In genomic region chr19:14979498-14980255, GRCh38 we compare ENCODE assay signal across 2 cellular contexts.
TF ChIP-seq lines count a peak whose summit lies in the region.

SLC1A6 (minus strand) TSS chr19:14979864; CDS start chr19:14972910, 6,954 bp downstream.

TF ChIP-seq in SK-N-SH, 30 proteins besides CTCF, POLR2A, EP300 and RAD21:
- TF ChIP-seq USF1 (IDR thresholded peaks at IDR 0.05; ENCODE audit: borderline replicate concordance, low read depth) (no peak), NFIC (IDR thresholded peaks at IDR 0.05; ENCODE audit: borderline replicate concordance) (no peak), SMC3 (IDR thresholded peaks at IDR 0.05; ENCODE audit: low read depth, low read length) (no peak), RXRA (IDR thresholded peaks at IDR 0.05; ENCODE audit: borderline replicate concordance, low read depth) (no peak), TAF1 (IDR thresholded peaks at IDR 0.05; ENCODE audit: borderline replicate concordance, low read depth, low read length) (no peak), MXI1 (IDR thresholded peaks at IDR 0.05; ENCODE audit: low read depth, low read length) (no peak), POLR2AphosphoS5 (IDR thresholded peaks at IDR 0.05; ENCODE audit: low read depth, low read length) (no peak), MEF2A (IDR thresholded peaks at IDR 0.05; ENCODE audit: borderline replicate concordance, low read depth) (no peak), TEAD4 (IDR thresholded peaks at IDR 0.05; ENCODE audit: borderline replicate concordance, insufficient read depth) (no peak), RFX5 (IDR thresholded peaks at IDR 0.05; ENCODE audit: low read length) (no peak), CHD2 (IDR thresholded peaks at IDR 0.05; ENCODE audit: low read length, partially characterized antibody) (no peak)

TF ChIP-seq in SK-N-SH treated with all-trans-retinoic acid at 6 μM for 48 hours, 23 proteins besides CTCF, POLR2A, EP300 and RAD21:
- no peak for TF ChIP-seq CSRNP3 (CRISPR knock-in tag; IDR thresholded peaks at IDR 0.05)
- TF ChIP-seq CREB5 (CRISPR knock-in tag; IDR thresholded peaks at IDR 0.05; ENCODE audit: low read depth): no peak
- no peak for TF ChIP-seq PATZ1 (CRISPR knock-in tag; IDR thresholded peaks at IDR 0.05; ENCODE audit: borderline replicate concordance)
- TF ChIP-seq TOX (CRISPR knock-in tag; IDR thresholded peaks at IDR 0.05; ENCODE audit: borderline replicate concordance): no peak
- TF ChIP-seq POU6F1 (CRISPR knock-in tag; IDR thresholded peaks at IDR 0.05; ENCODE audit: borderline replicate concordance, low read depth): no peak
- TF ChIP-seq ZNF565 (CRISPR knock-in tag; conservative IDR thresholded peaks at IDR 0.05; ENCODE audit: low read depth): no peak
- TF ChIP-seq ESRRG (CRISPR knock-in tag; IDR thresholded peaks at IDR 0.05): no peak
- TF ChIP-seq BACH2 (CRISPR knock-in tag; IDR thresholded peaks at IDR 0.05; ENCODE audit: borderline replicate concordance): no peak
- no peak for TF ChIP-seq ZNF70 (CRISPR knock-in tag; IDR thresholded peaks at IDR 0.05)
- TF ChIP-seq ZC3H10 (CRISPR knock-in tag; IDR thresholded peaks at IDR 0.05): no peak
- TF ChIP-seq TSHZ2 (CRISPR knock-in tag; IDR thresholded peaks at IDR 0.05): no peak
- no peak for TF ChIP-seq RARB (CRISPR knock-in tag; IDR thresholded peaks at IDR 0.05)
- TF ChIP-seq CSDC2 (CRISPR knock-in tag; IDR thresholded peaks at IDR 0.05): no peak
- no peak for TF ChIP-seq ZNF8 (CRISPR knock-in tag; IDR thresholded peaks at IDR 0.05)
- TF ChIP-seq ZFP3 (CRISPR knock-in tag; IDR thresholded peaks at IDR 0.05): no peak
- no peak for TF ChIP-seq SNAI2 (CRISPR knock-in tag; IDR thresholded peaks at IDR 0.05)
